ENCODE assay signal across 8 cellular contexts in genomic region chr11:36131719-36132349, GRCh38.
DNase-seq lines count a peak whose midpoint lies in the region; ATAC-seq and TF ChIP-seq lines count a peak whose summit lies in the region.

No MANE protein-coding gene starts in this region.

- no peak overlapping the region for H3K4me3 Mint-ChIP-seq in activated T-cell treated with anti-CD3 and anti-CD28 coated beads, Interleukin-2, amount 50 U/mL, for 72 hours

- H3K4me1 ChIP-seq in Panc1 (ENCODE audit: control insufficient read depth, insufficient read depth, low read length) (peaks cover 4% of the 10 kb centered on the region; the same call in 1 of the 2 replicates), muscle layer of duodenum (ENCODE audit: control insufficient read depth in 1 of 2, insufficient read depth in 2 of 2, low read length in 2 of 2) (no peaks in the 10 kb centered on the region)

- H3K36me3 ChIP-seq in Panc1 (ENCODE audit: control insufficient read depth, insufficient read depth, low read length) (no peaks in the 10 kb centered on the region), muscle layer of duodenum (ENCODE audit: control insufficient read depth in 1 of 2, insufficient read depth in 2 of 2, low read length in 2 of 2) (no peaks in the 10 kb centered on the region)

- H3K9me3 Mint-ChIP-seq in activated T-cell treated with anti-CD3 and anti-CD28 coated beads, Interleukin-2, amount 50 U/mL, for 72 hours, result no peaks in the 10 kb centered on the region

- peaks cover 8% of the 10 kb centered on the region for H3K27me3 Mint-ChIP-seq in activated T-cell treated with anti-CD3 and anti-CD28 coated beads, Interleukin-2, amount 50 U/mL, for 72 hours (ENCODE audit: low read depth)

- H3K27me3 ChIP-seq in Panc1 (ENCODE audit: control insufficient read depth, insufficient read depth, low read length) (no peaks in the 10 kb centered on the region), muscle layer of duodenum (ENCODE audit: low read depth, low read length) (no peaks in the 10 kb centered on the region)

- POLR2A ChIA-PET in Panc1 (lab: Charles Lee), result interaction anchor here (0.6 to 0.8 kb wide), 3 partner anchors 10 to 302 kb away, joined by 3 to 5 read pairs (median 3); no protein-coding TSS in a partner anchor

- H3K9me3 ChIP-seq in Panc1 (ENCODE audit: control insufficient read depth, insufficient read depth, low read depth, low read length) (no peaks in the 10 kb centered on the region), muscle layer of duodenum (ENCODE audit: control insufficient read depth in 1 of 2, low read length in 2 of 2) (no peaks in the 10 kb centered on the region)

- CTCF ChIA-PET in Panc1 (lab: Charles Lee), result interaction anchor here (0.6 to 4.1 kb wide), 8 partner anchors 8 to 1088 kb away, joined by 3 to 36 read pairs (median 4); no protein-coding TSS in a partner anchor

- H3K36me3 Mint-ChIP-seq in activated T-cell treated with anti-CD3 and anti-CD28 coated beads, Interleukin-2, amount 50 U/mL, for 72 hours (ENCODE audit: insufficient read depth in 2 of 2), result no peaks in the 10 kb centered on the region

- in situ Hi-C loops in Panc1 (cut with HindIII; ENCODE audit: low pct_unique_long_range_greater_than_20kb, low sequenced_read_pairs), result no loop called here

- no peak overlapping the region for H3K27ac Mint-ChIP-seq in activated T-cell treated with anti-CD3 and anti-CD28 coated beads, Interleukin-2, amount 50 U/mL, for 72 hours

- peak overlapping the region; percentile 58; the same call in 1 of the 2 replicates for H3K27ac ChIP-seq in Panc1 (ENCODE audit: low read length)
- H3K27ac ChIP-seq in muscle layer of duodenum (ENCODE audit: low read length), result peak overlapping the region; percentile 11

- DNase-seq in activated T-cell treated with anti-CD3 and anti-CD28 coated beads, Interleukin-2, amount 50 U/mL, for 72 hours, result peak; percentile 10
- DNase-seq in activated T-cell treated with anti-CD3 and anti-CD28 coated beads for 4 hours, result no peak
- DNase-seq in Panc1 (ENCODE audit: low read depth, low spot score), result no peak
- peak; percentile 44 for DNase-seq in epithelial cell of esophagus (ENCODE audit: low read depth)
- no peak for DNase-seq in stimulated activated CD4-positive, alpha-beta T cell treated with anti-CD3 and anti-CD28 coated beads, Interleukin-15, amount 100 ng/mL, for 24 hours

- H3K4me3 ChIP-seq in Panc1 (ENCODE audit: low read depth in 2 of 2, low read length in 2 of 2) (no peak overlapping the region), epithelial cell of esophagus (ENCODE audit: low read length) (no peak overlapping the region), muscle layer of duodenum (ENCODE audit: low read depth in 1 of 2, low read length in 2 of 2) (no peak overlapping the region)

- H3K4me1 Mint-ChIP-seq in activated T-cell treated with anti-CD3 and anti-CD28 coated beads, Interleukin-2, amount 50 U/mL, for 72 hours (ENCODE audit: low read depth), result no peaks in the 10 kb centered on the region

- BruUV-seq in Panc1 (replicated peaks; lab: Mats Ljungman, UMichigan), result no TSS peak

- ATAC-seq in activated T-cell treated with anti-CD3 and anti-CD28 coated beads, Interleukin-2, amount 50 U/mL, for 72 hours (replicated peaks in 1 of 2), result no peak
- ATAC-seq in Panc1 (peak; percentile 93), GM19324 (IDR thresholded peaks at IDR 0.05; ENCODE audit: low FRiP score, unreplicated experiment) (no peak), HG03097 (IDR thresholded peaks at IDR 0.05; ENCODE audit: low FRiP score, unreplicated experiment) (no peak)

- TF ChIP-seq CTCF in Panc1 (IDR thresholded peaks at IDR 0.05) (peak; percentile 87), epithelial cell of esophagus (IDR thresholded peaks at IDR 0.05; ENCODE audit: insufficient read depth, low read depth, low read length, missing control alignments) (peak; percentile 66)

- intact Hi-C loops in Panc1 (cut with micrococcal nuclease; ENCODE audit: unreplicated experiment), result loop anchor here (10.0 kb wide), 1 partner anchor 307 kb away; no protein-coding TSS in a partner anchor

Comparison
In these comparisons a context has a peak if more than half of its experiments do, and no peak if none do; other contexts are left out.
1. DNase-seq: peak in activated T-cell treated with anti-CD3 and anti-CD28 coated beads, Interleukin-2, amount 50 U/mL, for 72 hours (2 of 2) and epithelial cell of esophagus (single experiment); none in activated T-cell treated with anti-CD3 and anti-CD28 coated beads for 4 hours (single experiment), Panc1 (single experiment) and stimulated activated CD4-positive, alpha-beta T cell treated with anti-CD3 and anti-CD28 coated beads, Interleukin-15, amount 100 ng/mL, for 24 hours (single experiment).